In genomic region chr17:1179635-1180433, GRCh38 we compare ENCODE assay signal across 8 cellular contexts. TPM values are rescaled to one million over a fixed set of nuclear protein-coding genes. Genes with fewer than 3 reads are reported as not detected.
DNase-seq lines count a peak whose midpoint lies in the region; ATAC-seq, FAIRE-seq and TF ChIP-seq lines count a peak whose summit lies in the region.

Gene ABR (minus strand): TSS chr17:1179981. CDS start chr17:1179727, 254 bp downstream.

- peaks cover 2% of the 10 kb centered on the region for H3K4me1 Mint-ChIP-seq in T-helper 1 cell treated with Interleukin-12 subunit alpha and Interleukin-12 subunit beta and Interleukin-4 antibody, amounts not matched to agents 30 μg/mL and 1 μg/mL, for 36 hours (ENCODE audit: low read depth)

- ATAC-seq in HG03439 (IDR thresholded peaks at IDR 0.05; ENCODE audit: unreplicated experiment), result no peak
- no peak for ATAC-seq in HG02885 (IDR thresholded peaks at IDR 0.05; ENCODE audit: poor library complexity, unreplicated experiment)

- peaks cover 27% of the 10 kb centered on the region for H3K27me3 Mint-ChIP-seq in T-helper 1 cell treated with Interleukin-12 subunit alpha and Interleukin-12 subunit beta and Interleukin-4 antibody, amounts not matched to agents 30 μg/mL and 1 μg/mL, for 36 hours (ENCODE audit: low read depth)

- no peaks in the 10 kb centered on the region for H3K36me3 ChIP-seq in iPS-15b (ENCODE audit: control insufficient read depth, insufficient read depth, low read length)
- no peaks in the 10 kb centered on the region for H3K36me3 ChIP-seq in skeletal muscle tissue (ENCODE audit: control insufficient read depth in 3 of 3, insufficient read depth in 3 of 3, low read length in 3 of 3)

- in situ Hi-C loops in astrocyte of the spinal cord (cut with HindIII; ENCODE audit: low sequenced_read_pairs), result no loop called here

- no peak for TF ChIP-seq CTCF in astrocyte of the spinal cord (IDR thresholded peaks at IDR 0.05; ENCODE audit: low read depth, low read length)

- H3K27ac ChIP-seq in skeletal muscle tissue (ENCODE audit: low read depth, low read length), result no peak within 1 kb of the TSS

- no peak for FAIRE-seq in GM19239 (lab: Jason Lieb, UNC)

- DNase-seq in GM19239 (ENCODE audit: insufficient read length, low spot score), result peak; percentile 62
- peak; percentile 26 for DNase-seq in astrocyte of the spinal cord (ENCODE audit: low read depth, low spot score)
- DNase-seq in HPDE6-E6E7 (ENCODE audit: extremely low spot score), result no peak

- H3K9me3 ChIP-seq in iPS-15b (ENCODE audit: control insufficient read depth, insufficient read depth, low read length) (no peaks in the 10 kb centered on the region), skeletal muscle tissue (ENCODE audit: control insufficient read depth in 3 of 3, low read length in 3 of 3) (no peaks in the 10 kb centered on the region)

- H3K36me3 Mint-ChIP-seq in T-helper 1 cell treated with Interleukin-12 subunit alpha and Interleukin-12 subunit beta and Interleukin-4 antibody, amounts not matched to agents 30 μg/mL and 1 μg/mL, for 36 hours (ENCODE audit: low read depth), result no peaks in the 10 kb centered on the region

- H3K27me3 ChIP-seq in iPS-15b (ENCODE audit: control insufficient read depth, insufficient read depth, low read length) (peaks cover 19% of the 10 kb centered on the region), skeletal muscle tissue (ENCODE audit: control insufficient read depth in 3 of 3, insufficient read depth in 3 of 3, low read length in 3 of 3) (peaks cover 15 to 31% (median 18%) of the 10 kb centered on the region in 3 donors)

- H3K4me3 ChIP-seq in astrocyte of the spinal cord (ENCODE audit: low read depth, low read length) (peak within 1 kb of the TSS; percentile 69), iPS-15b (ENCODE audit: low read depth, low read length) (peak within 1 kb of the TSS; percentile 62), skeletal muscle tissue (ENCODE audit: low read length in 3 of 3) (peak within 1 kb of the TSS; percentile 23 to 62 (median 58))

- H3K9ac ChIP-seq in iPS-15b (ENCODE audit: low read depth, low read length) (no peak within 1 kb of the TSS), skeletal muscle tissue (ENCODE audit: low read depth in 1 of 3, low read length in 3 of 3) (peak within 1 kb of the TSS in 1 of 3 donors; percentile 54)

- H3K27ac Mint-ChIP-seq in T-helper 1 cell treated with Interleukin-12 subunit alpha and Interleukin-12 subunit beta and Interleukin-4 antibody, amounts not matched to agents 30 μg/mL and 1 μg/mL, for 36 hours, result no peak within 1 kb of the TSS

- H3K4me1 ChIP-seq in iPS-15b (ENCODE audit: control insufficient read depth, insufficient read depth, low read length), result peaks cover 2% of the 10 kb centered on the region
- peaks cover 17 to 32% (median 18%) of the 10 kb centered on the region in 3 donors for H3K4me1 ChIP-seq in skeletal muscle tissue (ENCODE audit: control insufficient read depth in 3 of 3, insufficient read depth in 3 of 3, low read length in 3 of 3)

- H3K4me3 Mint-ChIP-seq in T-helper 1 cell treated with Interleukin-12 subunit alpha and Interleukin-12 subunit beta and Interleukin-4 antibody, amounts not matched to agents 30 μg/mL and 1 μg/mL, for 36 hours, result peak within 1 kb of the TSS; percentile 65

- no peaks in the 10 kb centered on the region for H3K9me3 Mint-ChIP-seq in T-helper 1 cell treated with Interleukin-12 subunit alpha and Interleukin-12 subunit beta and Interleukin-4 antibody, amounts not matched to agents 30 μg/mL and 1 μg/mL, for 36 hours

RNA-seq across cellular contexts. Expression of gene ABR, which starts in this region (rescaled TPM):
- 24.5 TPM for total RNA-seq in skeletal muscle tissue
